In the genomic region with DNA sequence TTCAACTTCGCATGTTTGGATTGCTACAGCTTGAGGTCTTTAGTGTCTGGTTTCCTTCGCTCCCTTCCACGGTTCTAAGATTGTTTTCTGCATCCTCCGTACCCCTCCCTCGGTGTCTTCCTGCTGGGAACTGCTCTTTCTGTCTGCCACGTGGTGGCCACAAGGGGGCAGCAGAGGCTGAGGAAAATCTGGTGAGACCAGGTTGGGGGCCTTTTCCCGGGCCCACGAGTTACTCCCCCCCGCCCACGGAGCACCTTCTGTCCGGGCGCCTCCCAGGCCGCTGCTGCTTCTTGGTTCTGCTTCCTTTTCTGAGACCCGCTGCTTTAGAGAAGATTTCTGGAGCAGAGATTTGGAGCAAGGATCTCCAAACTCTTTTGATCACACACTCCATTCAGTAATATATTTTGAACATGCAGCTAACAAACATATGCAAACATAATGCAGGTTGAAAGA, we compare ENCODE assay signal across 1 cellular context.
TF ChIP-seq lines count a peak whose summit lies in the region.

No MANE protein-coding gene starts in this region.

TF ChIP-seq in H1, 55 proteins besides CTCF, POLR2A, EP300 and RAD21 (continued from another document):
- TF ChIP-seq JUN (IDR thresholded peaks at IDR 0.05; ENCODE audit: low read depth, low read length) (no peak), BRCA1 (IDR thresholded peaks at IDR 0.05; ENCODE audit: low read depth, low read length) (no peak), SAP30 (IDR thresholded peaks at IDR 0.05; ENCODE audit: insufficient read depth, insufficient replicate concordance, low read length) (no peak), HDAC2 (IDR thresholded peaks at IDR 0.05; ENCODE audit: borderline replicate concordance in 1 of 2, low read depth in 2 of 2, low read length in 2 of 2) (no peak), SP2 (IDR thresholded peaks at IDR 0.05; ENCODE audit: low read length) (no peak), SIRT6 (IDR thresholded peaks at IDR 0.05; ENCODE audit: low read length) (no peak), KDM5A (IDR thresholded peaks at IDR 0.05; ENCODE audit: low read length) (no peak), ASH2L (IDR thresholded peaks at IDR 0.05; ENCODE audit: low read length) (no peak), NRF1 (IDR thresholded peaks at IDR 0.05; ENCODE audit: low read depth, low read length) (no peak), RFX5 (IDR thresholded peaks at IDR 0.05; ENCODE audit: borderline replicate concordance, low read depth, low read length) (no peak)
- TF ChIP-seq, protein P1, sequence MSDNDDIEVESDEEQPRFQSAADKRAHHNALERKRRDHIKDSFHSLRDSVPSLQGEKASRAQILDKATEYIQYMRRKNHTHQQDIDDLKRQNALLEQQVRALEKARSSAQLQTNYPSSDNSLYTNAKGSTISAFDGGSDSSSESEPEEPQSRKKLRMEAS (IDR thresholded peaks at IDR 0.05), result peak; percentile 82
